In genomic region chr11:126543691-126544090, GRCh38 we compare ENCODE assay signal across 22 cellular contexts.
DNase-seq lines count a peak whose midpoint lies in the region; TF ChIP-seq lines count a peak whose summit lies in the region.
"Had no signal": no experiment of that assay in that cellular context is flagged by ENCODE, and none has a peak within 500 bp of the region (broad histone marks: within the 10 kb centered on the region; RNA-seq: fewer than 3 reads in every experiment).

No MANE protein-coding gene starts in this region.

- no peaks in the 10 kb centered on the region for H3K9me3 Mint-ChIP-seq in endodermal cell
- H3K9me3 Mint-ChIP-seq: activated CD4-positive, alpha-beta T cell treated with anti-CD3 and anti-CD28 coated beads, Interleukin-2, amount 10 ng/mL, durations not matched to agents 24 days and 14 days; memory B cell had no signal

- H3K9me3 ChIP-seq in SJCRH30 (replicated peaks) (no peaks in the 10 kb centered on the region), endodermal cell (ENCODE audit: control insufficient read depth, low read length) (no peaks in the 10 kb centered on the region), spleen (no peaks in the 10 kb centered on the region)
- H3K9me3 ChIP-seq in effector memory CD4-positive, alpha-beta T cell (ENCODE audit: control insufficient read depth, low read length): no peaks in the 10 kb centered on the region
- H3K9me3 ChIP-seq: Caco-2 had no signal

- WGBS in endodermal cell (ENCODE audit: insufficient coverage in 1 of 2, insufficient read length in 1 of 2), 2 experiments: 55 to 71% methylated on average over 4 to 7 of the region's 7 CpGs
- WGBS in spleen, 5 donors: 18 to 40% (median 25%) methylated on average over 3 to 7 of the region's 7 CpGs

- in situ Hi-C loops in GM13976 (cut with MboI; ENCODE audit: low sequenced_read_pairs, unreplicated experiment): no loop called here

- no peak for TF ChIP-seq CTCF in endodermal cell (conservative IDR thresholded peaks at IDR 0.05)
- TF ChIP-seq CTCF in spleen (IDR thresholded peaks at IDR 0.05 in 8 of 11, conservative IDR thresholded peaks at IDR 0.05 in 3 of 11): no peak
- no peak for TF ChIP-seq CTCF in GM13976 (IDR thresholded peaks at IDR 0.05; ENCODE audit: borderline replicate concordance, control extremely low read depth, extremely low read depth, insufficient read depth, missing control alignments)

- no peaks in the 10 kb centered on the region for H3K27me3 Mint-ChIP-seq in endodermal cell (ENCODE audit: insufficient read depth)

- H3K4me1 ChIP-seq in SJCRH30: peaks cover 39% of the 10 kb centered on the region
- peaks cover 21% of the 10 kb centered on the region for H3K4me1 ChIP-seq in endodermal cell (ENCODE audit: control insufficient read depth, insufficient read depth, low read length)
- H3K4me1 ChIP-seq in spleen: peaks cover 0 to 29% (median 6%) of the 10 kb centered on the region in 6 donors
- no peaks in the 10 kb centered on the region for H3K4me1 ChIP-seq in effector memory CD4-positive, alpha-beta T cell (ENCODE audit: control insufficient read depth, insufficient read depth, low read length, poor library complexity, severe bottlenecking)
- H3K4me1 ChIP-seq: Caco-2 had no signal

- H3K36me3 ChIP-seq in SJCRH30 (no peaks in the 10 kb centered on the region), endodermal cell (ENCODE audit: control insufficient read depth, insufficient read depth, low read length) (no peaks in the 10 kb centered on the region), spleen (no peaks in the 10 kb centered on the region)
- H3K36me3 ChIP-seq in effector memory CD4-positive, alpha-beta T cell (ENCODE audit: control insufficient read depth, insufficient read depth, low read length): no peaks in the 10 kb centered on the region

- no peaks in the 10 kb centered on the region for H3K27me3 ChIP-seq in SJCRH30
- no peaks in the 10 kb centered on the region for H3K27me3 ChIP-seq in endodermal cell (ENCODE audit: control insufficient read depth, insufficient read depth, low read length, poor library complexity, severe bottlenecking)
- peaks cover 0 to 28% (median 0%) of the 10 kb centered on the region in 7 donors for H3K27me3 ChIP-seq in spleen (replicated peaks in 1 of 7)
- no peaks in the 10 kb centered on the region for H3K27me3 ChIP-seq in effector memory CD4-positive, alpha-beta T cell (replicated peaks; ENCODE audit: control insufficient read depth, insufficient read depth, low read length, poor library complexity, severe bottlenecking)

- no peak for TF ChIP-seq POLR2A in spleen (IDR thresholded peaks at IDR 0.05)

- H3K4me3 Mint-ChIP-seq in endodermal cell: no peak overlapping the region
- H3K4me3 Mint-ChIP-seq: activated CD4-positive, alpha-beta T cell treated with anti-CD3 and anti-CD28 coated beads, Interleukin-2, amount 10 ng/mL, durations not matched to agents 24 days and 14 days; B cell; memory B cell had no signal

- H3K4me3 ChIP-seq in SJCRH30 (no peak overlapping the region), endodermal cell (ENCODE audit: low read length) (no peak overlapping the region), spleen (peak overlapping the region in 2 of 8 donors; percentile 8 to 11)
- H3K4me3 ChIP-seq in effector memory CD4-positive, alpha-beta T cell (ENCODE audit: insufficient read depth, low read depth, low read length, poor library complexity, severe bottlenecking): no peak overlapping the region

- H3K9ac ChIP-seq in endodermal cell (ENCODE audit: extremely low read depth, low read length, poor library complexity, severe bottlenecking): no peak overlapping the region

- H3K4me1 Mint-ChIP-seq in endodermal cell: peaks cover 24% of the 10 kb centered on the region
- H3K4me1 Mint-ChIP-seq: activated CD4-positive, alpha-beta T cell treated with anti-CD3 and anti-CD28 coated beads, Interleukin-2, amount 10 ng/mL, durations not matched to agents 24 days and 14 days; B cell; memory B cell had no signal

- DNase-seq in NCI-H2196 (lab: John Stamatoyannopoulos, UW; ENCODE audit: unreplicated experiment) (peak; percentile 42), NCI-H2196 treated with DMSO at 0.1 percent for 48 hours (lab: John Stamatoyannopoulos, UW; ENCODE audit: unreplicated experiment) (no peak), SJCRH30 (no peak), endodermal cell (no peak), spleen (no peak), GM13976 (ENCODE audit: low spot score) (no peak), superior temporal gyrus (ENCODE audit: extremely low spot score) (no peak)
- no peak for DNase-seq in effector memory CD4-positive, alpha-beta T cell
- DNase-seq: activated CD4-positive, alpha-beta T cell treated with anti-CD3 and anti-CD28 coated beads, Interleukin-2, amount 10 ng/mL, durations not matched to agents 24 days and 14 days; activated naive CD4-positive, alpha-beta T cell treated with Interleukin-2 at 50 U/mL for 16 hours; activated T-cell treated with anti-CD3 and anti-CD28 coated beads, Interleukin-2, amount 50 U/mL, for 48 hours; amniotic stem cell; Caco-2; left colon; NCI-H2107; NCI-H524; small intestine; stimulated activated CD4-positive, alpha-beta T cell treated with anti-CD3 and anti-CD28 coated beads, Interleukin-2, amount 100 ng/mL, for 24 hours; T-helper 2 cell had no signal

- no peaks in the 10 kb centered on the region for H3K36me3 Mint-ChIP-seq in endodermal cell (ENCODE audit: low read depth)
- H3K36me3 Mint-ChIP-seq: memory B cell had no signal

- peak overlapping the region; percentile 1 for H3K27ac Mint-ChIP-seq in endodermal cell
- H3K27ac Mint-ChIP-seq: activated CD4-positive, alpha-beta T cell treated with anti-CD3 and anti-CD28 coated beads, Interleukin-2, amount 10 ng/mL, durations not matched to agents 24 days and 14 days; B cell; memory B cell had no signal

- intact Hi-C loops in spleen (cut with DNase I; ENCODE audit: low total_unique reads): no loop called here

- 0 out of 2 replicates have a peak overlapping the region, but pooled peaks have one; percentile 2 for H3K27ac ChIP-seq in SJCRH30
- peak overlapping the region; percentile 89 for H3K27ac ChIP-seq in endodermal cell (ENCODE audit: low read depth, low read length)
- peak overlapping the region in 5 of 8 donors; percentile 35 to 69 (median 65) for H3K27ac ChIP-seq in spleen
- H3K27ac ChIP-seq in effector memory CD4-positive, alpha-beta T cell (ENCODE audit: insufficient read depth, low read length, poor library complexity, severe bottlenecking): no peak overlapping the region
- H3K27ac ChIP-seq: RWPE1 had no signal
